Comparison of ENCODE assay signal across 9 cellular contexts in genomic region chr6:15491255-15491985, GRCh38.
DNase-seq lines count a peak whose midpoint lies in the region; ATAC-seq and TF ChIP-seq lines count a peak whose summit lies in the region.
"Had no signal": no experiment of that assay in that cellular context is flagged by ENCODE, and none has a peak within 500 bp of the region (broad histone marks: within the 10 kb centered on the region; RNA-seq: fewer than 3 reads in every experiment).

No MANE protein-coding gene starts in this region.

- H3K4me1 ChIP-seq in CD4-positive, alpha-beta memory T cell (ENCODE audit: insufficient read depth, low read length): peaks cover 7% of the 10 kb centered on the region
- no peaks in the 10 kb centered on the region for H3K4me1 ChIP-seq in PC-9 (replicated peaks; ENCODE audit: insufficient read depth)

- H3K36me3 ChIP-seq in CD4-positive, alpha-beta memory T cell (ENCODE audit: insufficient read depth, low read length): peaks cover 10% of the 10 kb centered on the region
- no peaks in the 10 kb centered on the region for H3K36me3 ChIP-seq in PC-9 (ENCODE audit: low read depth)
- no peaks in the 10 kb centered on the region for H3K36me3 ChIP-seq in neural cell (ENCODE audit: insufficient read depth, low read length)

- BruUV-seq in PC-9 (replicated peaks; lab: Mats Ljungman, UMichigan): no TSS peak

- H3K9me2 ChIP-seq in PC-9 (ENCODE audit: insufficient read depth) (no peaks in the 10 kb centered on the region), neural cell (ENCODE audit: insufficient read depth, low read length) (no peaks in the 10 kb centered on the region)

- H3K9me3 Mint-ChIP-seq in CD4-positive, alpha-beta memory T cell: peaks cover 0 to 2% (median 0%) of the 10 kb centered on the region in 8 donors
- H3K9me3 Mint-ChIP-seq in stimulated activated naive CD8-positive, alpha-beta T cell treated with anti-CD3 and anti-CD28 coated beads, Interleukin-15, Interleukin-2, amounts not matched to agents 100 ng/mL and 50 ng/mL, for 24 hours: no peaks in the 10 kb centered on the region

- H3F3A ChIP-seq in PC-9 (ENCODE audit: insufficient read depth, low read depth): no peaks in the 10 kb centered on the region
- no peaks in the 10 kb centered on the region for H3F3A ChIP-seq in neural cell (ENCODE audit: insufficient read depth, low read length, poor library complexity, severe bottlenecking)

- H3K79me2 ChIP-seq in PC-9 (ENCODE audit: low read depth): no peaks in the 10 kb centered on the region; the same call in 1 of the 2 replicates
- peaks cover 2% of the 10 kb centered on the region for H3K79me2 ChIP-seq in neural cell (replicated peaks; ENCODE audit: insufficient read depth, low read length)

- no peaks in the 10 kb centered on the region for H3K27me3 ChIP-seq in CD4-positive, alpha-beta memory T cell (ENCODE audit: insufficient read depth, low read length)
- H3K27me3 ChIP-seq in PC-9 (ENCODE audit: insufficient read depth, low read depth): no peaks in the 10 kb centered on the region
- H3K27me3 ChIP-seq in neural cell (ENCODE audit: insufficient read depth, low read depth, low read length): no peaks in the 10 kb centered on the region
- H3K27me3 ChIP-seq: SJCRH30 had no signal

- DNase-seq in CD4-positive, alpha-beta memory T cell: peak; percentile 61 to 64 (median 63)
- no peak for DNase-seq in HFF-Myc (ENCODE audit: extremely low read depth, low read depth)
- peak in 1 of 2 experiments; percentile 61 for DNase-seq in PC-9
- DNase-seq in activated T-helper 1 cell treated with Interleukin-2 at 50 U/mL for 16 hours (ENCODE audit: low read depth): peak; percentile 47
- DNase-seq in fibroblast of gingiva (ENCODE audit: low read depth): peak; percentile 77

- intact Hi-C loops in CD4-positive, alpha-beta memory T cell (cut with micrococcal nuclease): loop anchor here (1.0 to 5.0 kb wide), 4 partner anchors 716 to 1362 kb away; no protein-coding TSS in a partner anchor
- intact Hi-C loops in PC-9 (cut with micrococcal nuclease; ENCODE audit: unreplicated experiment): loop anchor here (1.0 to 2.0 kb wide), 2 partner anchors 243 to 1280 kb away; no protein-coding TSS in a partner anchor

- H3K9me3 ChIP-seq in CD4-positive, alpha-beta memory T cell (ENCODE audit: control insufficient read depth in 1 of 2, low read length in 2 of 2): no peaks in the 10 kb centered on the region
- H3K9me3 ChIP-seq in PC-9 (ENCODE audit: insufficient read depth, low read depth) (no peaks in the 10 kb centered on the region), neural cell (ENCODE audit: low read length) (no peaks in the 10 kb centered on the region)
- H3K9me3 ChIP-seq: SJCRH30 had no signal

- no peak overlapping the region for H3K9ac ChIP-seq in neural cell (ENCODE audit: low read length)

- H2AFZ ChIP-seq in PC-9 (no peak overlapping the region), neural cell (ENCODE audit: low read depth, low read length) (no peak overlapping the region)

- TF ChIP-seq CTCF in HFF-Myc (IDR thresholded peaks at IDR 0.05; ENCODE audit: low read depth, low read length, missing control alignments) (peak; percentile 98), PC-9 (conservative IDR thresholded peaks at IDR 0.05) (peak; percentile 91), neural cell (IDR thresholded peaks at IDR 0.05; ENCODE audit: poor library complexity, severe bottlenecking) (peak; percentile 86)

- no peak overlapping the region for H3K27ac ChIP-seq in CD4-positive, alpha-beta memory T cell (ENCODE audit: low read depth, low read length)
- H3K27ac ChIP-seq in PC-9: no peak overlapping the region
- peak overlapping the region; percentile 16 for H3K27ac ChIP-seq in neural cell (ENCODE audit: low read length)
- H3K27ac ChIP-seq: SJCRH30 had no signal

- no peak overlapping the region for H3K4me3 Mint-ChIP-seq in CD4-positive, alpha-beta memory T cell
- H3K4me3 Mint-ChIP-seq in stimulated activated naive CD8-positive, alpha-beta T cell treated with anti-CD3 and anti-CD28 coated beads, Interleukin-15, Interleukin-2, amounts not matched to agents 100 ng/mL and 50 ng/mL, for 24 hours: no peak overlapping the region

- H3K27ac Mint-ChIP-seq in CD4-positive, alpha-beta memory T cell: peak overlapping the region in 6 of 7 donors; percentile 10 to 61 (median 48)
- H3K27ac Mint-ChIP-seq in stimulated activated naive CD8-positive, alpha-beta T cell treated with anti-CD3 and anti-CD28 coated beads, Interleukin-15, Interleukin-2, amounts not matched to agents 100 ng/mL and 50 ng/mL, for 24 hours: peak overlapping the region; percentile 15

- no peaks in the 10 kb centered on the region for H3K27me3 Mint-ChIP-seq in CD4-positive, alpha-beta memory T cell
- no peaks in the 10 kb centered on the region for H3K27me3 Mint-ChIP-seq in stimulated activated naive CD8-positive, alpha-beta T cell treated with anti-CD3 and anti-CD28 coated beads, Interleukin-15, Interleukin-2, amounts not matched to agents 100 ng/mL and 50 ng/mL, for 24 hours

- peaks cover 22 to 32% (median 24%) of the 10 kb centered on the region in 4 donors for H3K4me1 Mint-ChIP-seq in CD4-positive, alpha-beta memory T cell
- H3K4me1 Mint-ChIP-seq in stimulated activated naive CD8-positive, alpha-beta T cell treated with anti-CD3 and anti-CD28 coated beads, Interleukin-15, Interleukin-2, amounts not matched to agents 100 ng/mL and 50 ng/mL, for 24 hours (ENCODE audit: low read depth): peaks cover 40% of the 10 kb centered on the region

- peak; percentile 91 for TF ChIP-seq RAD21 in neural cell (conservative IDR thresholded peaks at IDR 0.05)

- no peak for ATAC-seq in HG03196 (IDR thresholded peaks at IDR 0.05; ENCODE audit: unreplicated experiment)

- CTCF ChIA-PET in CD4-positive, alpha-beta memory T cell (lab: Charles Lee; ENCODE audit: partially characterized antibody): interaction anchor here (1.0 to 1.8 kb wide), 2 partner anchors 21 to 1363 kb away, joined by 3 to 6 read pairs; no protein-coding TSS in a partner anchor
- CTCF ChIA-PET in PC-9 (lab: Charles Lee): no interaction called here

- H4K20me1 ChIP-seq in PC-9 (ENCODE audit: insufficient read depth) (peaks cover 5% of the 10 kb centered on the region; the same call in 1 of the 2 replicates), neural cell (ENCODE audit: insufficient read depth) (no peaks in the 10 kb centered on the region)

- POLR2A ChIA-PET in CD4-positive, alpha-beta memory T cell (lab: Charles Lee; ENCODE audit: partially characterized antibody): no interaction called here
- POLR2A ChIA-PET in PC-9 (lab: Charles Lee; ENCODE audit: unreplicated experiment): no interaction called here

- no peak overlapping the region for H3K4me3 ChIP-seq in CD4-positive, alpha-beta memory T cell (ENCODE audit: low read length in 2 of 2)
- no peak overlapping the region for H3K4me3 ChIP-seq in HFF-Myc (replicated peaks; ENCODE audit: low read depth, low read length)
- no peak overlapping the region for H3K4me3 ChIP-seq in PC-9
- H3K4me3 ChIP-seq in neural cell (ENCODE audit: low read length): no peak overlapping the region
- H3K4me3 ChIP-seq: SJCRH30 had no signal

- no peak for TF ChIP-seq EP300 in neural cell (conservative IDR thresholded peaks at IDR 0.05; ENCODE audit: poor library complexity, severe bottlenecking)

- peaks cover 21 to 39% of the 10 kb centered on the region in 2 donors for H3K36me3 Mint-ChIP-seq in CD4-positive, alpha-beta memory T cell
- H3K36me3 Mint-ChIP-seq in stimulated activated naive CD8-positive, alpha-beta T cell treated with anti-CD3 and anti-CD28 coated beads, Interleukin-15, Interleukin-2, amounts not matched to agents 100 ng/mL and 50 ng/mL, for 24 hours (ENCODE audit: low read depth): peaks cover 49% of the 10 kb centered on the region

- H3K4me2 ChIP-seq in PC-9 (no peak overlapping the region), neural cell (ENCODE audit: low read length) (no peak overlapping the region)

TF ChIP-seq in neural cell, 6 proteins besides CTCF, POLR2A, EP300 and RAD21:
- peak; percentile 94 for TF ChIP-seq SMC3 (conservative IDR thresholded peaks at IDR 0.05; ENCODE audit: poor library complexity)
- TF ChIP-seq MXI1 (conservative IDR thresholded peaks at IDR 0.05; ENCODE audit: poor library complexity, severe bottlenecking): no peak
TF ChIP-seq in neural cell: peak in this region for 1.
